In genomic region chr14:37622231-37622923, GRCh38 we compare ENCODE assay signal across 1 cellular context.
TF ChIP-seq lines count a peak whose summit lies in the region.

No MANE protein-coding gene starts in this region.

TF ChIP-seq in SK-N-SH, 30 proteins besides CTCF, POLR2A, EP300 and RAD21 (continued from another document):
- no peak for TF ChIP-seq REST (IDR thresholded peaks at IDR 0.05; ENCODE audit: low read depth, low read length)
- TF ChIP-seq ZBTB33 (IDR thresholded peaks at IDR 0.05; ENCODE audit: borderline replicate concordance, low read depth): no peak
- TF ChIP-seq NFIC (IDR thresholded peaks at IDR 0.05; ENCODE audit: borderline replicate concordance): no peak
- TF ChIP-seq GABPA (IDR thresholded peaks at IDR 0.05; ENCODE audit: low read depth): no peak
- no peak for TF ChIP-seq IRF3 (IDR thresholded peaks at IDR 0.05; ENCODE audit: low read depth, low read length)
- no peak for TF ChIP-seq RFX5 (IDR thresholded peaks at IDR 0.05; ENCODE audit: low read length)
- TF ChIP-seq RXRA (IDR thresholded peaks at IDR 0.05; ENCODE audit: borderline replicate concordance, low read depth): no peak
- no peak for TF ChIP-seq TEAD4 (IDR thresholded peaks at IDR 0.05; ENCODE audit: borderline replicate concordance, insufficient read depth)
- TF ChIP-seq POLR2AphosphoS5 (IDR thresholded peaks at IDR 0.05; ENCODE audit: low read depth, low read length): no peak
- no peak for TF ChIP-seq MXI1 (IDR thresholded peaks at IDR 0.05; ENCODE audit: low read depth, low read length)
- no peak for TF ChIP-seq JUND (IDR thresholded peaks at IDR 0.05)
- no peak for TF ChIP-seq MEF2A (IDR thresholded peaks at IDR 0.05; ENCODE audit: borderline replicate concordance, low read depth)
TF ChIP-seq in SK-N-SH: peak in this region for 0.
